ENCODE assay signal across 23 cellular contexts in the genomic region with DNA sequence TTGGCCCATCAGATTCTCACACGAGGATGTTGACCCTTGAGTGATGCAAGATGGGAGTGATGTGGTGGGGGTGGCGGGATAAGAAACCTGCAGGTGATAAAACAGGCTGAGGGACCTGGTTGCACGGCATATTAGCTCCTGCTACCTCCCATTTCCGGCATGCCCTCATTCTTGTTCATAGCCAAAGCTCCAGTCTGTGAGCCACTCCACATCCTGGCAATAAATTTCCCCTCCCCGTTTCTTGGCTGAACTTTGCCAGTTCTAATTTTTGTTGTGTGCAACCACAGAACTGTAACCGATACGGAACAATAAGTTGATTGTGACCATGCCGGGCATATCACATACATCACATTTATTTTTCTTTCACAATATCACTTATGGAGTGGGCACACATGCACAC. TPM values are rescaled to one million over a fixed set of nuclear protein-coding genes. Genes with fewer than 3 reads are reported as not detected.
A peak's percentile ranks its signal among the peaks of the same experiment; 100 is the strongest.
DNase-seq lines count a peak whose midpoint lies in the region; ATAC-seq, FAIRE-seq and TF ChIP-seq lines count a peak whose summit lies in the region.
"Had no signal": no experiment of that assay in that cellular context is flagged by ENCODE, and none has a peak within 500 bp of the region (broad histone marks: within the 10 kb centered on the region; RNA-seq: fewer than 3 reads in every experiment).

No MANE protein-coding gene starts in this region.

- no peak overlapping the region for H3K4ac ChIP-seq in trophoblast cell (ENCODE audit: low read depth, low read length)

- no peaks in the 10 kb centered on the region for H3K36me3 ChIP-seq in trophoblast cell (ENCODE audit: control insufficient read depth in 1 of 2, insufficient read depth in 2 of 2, low read length in 2 of 2)
- H3K36me3 ChIP-seq in thyroid gland = no peaks in the 10 kb centered on the region
- H3K36me3 ChIP-seq: BE2C had no signal

- no peak overlapping the region for H3K18ac ChIP-seq in trophoblast cell (ENCODE audit: low read length)

- no peak overlapping the region for H2AFZ ChIP-seq in trophoblast cell (ENCODE audit: insufficient read depth, low read length, poor library complexity)
- H2AFZ ChIP-seq: GM23248, PC-9 had no signal

- no peak overlapping the region for H3K23ac ChIP-seq in trophoblast cell (ENCODE audit: low read length)

- peak overlapping the region; percentile 77 for H3K27ac ChIP-seq in trophoblast cell (ENCODE audit: low read depth, low read length)
- H3K27ac ChIP-seq in thyroid gland = no peak overlapping the region
- H3K27ac ChIP-seq: GM23248, PC-9, RWPE1 had no signal

- H3K14ac ChIP-seq in trophoblast cell (ENCODE audit: low read length) = no peak overlapping the region

- peak overlapping the region; percentile 22 for H4K91ac ChIP-seq in trophoblast cell (ENCODE audit: low read depth, low read length)

- H2BK12ac ChIP-seq in trophoblast cell (ENCODE audit: low read length) = peak overlapping the region; percentile 2

- no CpG with 5 or more reads among the region's 8 CpGs for WGBS in trophoblast cell (ENCODE audit: extremely low coverage, insufficient coverage, insufficient read length)
- WGBS in thyroid gland, 2 donors = 86 to 90% methylated on average over 8 of the region's 8 CpGs

- ATAC-seq in HG02840 (IDR thresholded peaks at IDR 0.05; ENCODE audit: low FRiP score, unreplicated experiment) = no peak
- ATAC-seq in esophagus mucosa = no peak
- ATAC-seq: T-helper 17 cell had no signal

- no peaks in the 10 kb centered on the region for H3K79me2 ChIP-seq in trophoblast cell (ENCODE audit: control insufficient read depth, insufficient read depth, low read length, poor library complexity)

- H3K4me3 ChIP-seq in trophoblast cell (ENCODE audit: low read depth, low read length) (no peak overlapping the region), thyroid gland (replicated peaks in 1 of 3) (no peak overlapping the region)
- H3K4me3 ChIP-seq: GM23248, PC-9 had no signal

- H2BK5ac ChIP-seq in trophoblast cell (ENCODE audit: low read depth, low read length, poor library complexity) = peak overlapping the region; percentile 20

- H2AK5ac ChIP-seq in trophoblast cell (ENCODE audit: low read length) = no peak overlapping the region

- DNase-seq in COLO829 (ENCODE audit: low spot score) (peak; percentile 54), HTR-8/SVneo (ENCODE audit: insufficient read length, low spot score) (no peak), SK-MEL-5 (ENCODE audit: low read depth, low spot score) (peak; percentile 82), trophoblast cell (no peak), thyroid gland (no peak)
- DNase-seq: ACHN, BE2C, GM23248, H7, Karpas-422, NCI-H1092 treated with DMSO at 0.1 percent for 48 hours, NCI-H1930, NCI-H446, NCI-H524 treated with DMSO at 0.1 percent for 48 hours, NCI-H774, PC-9, SHP77 treated with DMSO at 0.1 percent for 48 hours, SK-N-SH, T-helper 17 cell had no signal

- intact Hi-C loops in thyroid gland (cut with DNase I) = no loop called here

- no peak overlapping the region for H3K4me2 ChIP-seq in trophoblast cell (ENCODE audit: low read length)
- H3K4me2 ChIP-seq: PC-9, SK-N-SH had no signal

- FAIRE-seq in HTR-8/SVneo (lab: Jason Lieb, UNC) = peak; percentile 89
- FAIRE-seq: D721Med had no signal

- no peak for TF ChIP-seq CTCF in thyroid gland (IDR thresholded peaks at IDR 0.05)

- H3K27me3 ChIP-seq in trophoblast cell (ENCODE audit: insufficient read depth, low read length) (no peaks in the 10 kb centered on the region), thyroid gland (no peaks in the 10 kb centered on the region)
- H3K27me3 ChIP-seq: BE2C had no signal

- peaks cover 22% of the 10 kb centered on the region for H3K79me1 ChIP-seq in trophoblast cell (ENCODE audit: low read length)

- H3K9me3 ChIP-seq in trophoblast cell (ENCODE audit: insufficient read depth, low read depth, low read length) (peaks cover 2% of the 10 kb centered on the region), thyroid gland (no peaks in the 10 kb centered on the region)
- H3K9me3 ChIP-seq: BE2C, SK-N-SH had no signal

- no peak overlapping the region for H4K8ac ChIP-seq in trophoblast cell (ENCODE audit: low read depth, low read length)

- no peak for TF ChIP-seq POLR2A in thyroid gland (IDR thresholded peaks at IDR 0.05)

- H4K12ac ChIP-seq in trophoblast cell (ENCODE audit: low read depth, low read length) = no peak overlapping the region

- peaks cover 11 to 21% of the 10 kb centered on the region in 2 experiments for H3K4me1 ChIP-seq in trophoblast cell (ENCODE audit: control insufficient read depth in 1 of 2, insufficient read depth in 2 of 2, low read length in 2 of 2)
- H3K4me1 ChIP-seq in thyroid gland = no peaks in the 10 kb centered on the region
- H3K4me1 ChIP-seq: BE2C had no signal

- H3K9ac ChIP-seq in trophoblast cell (ENCODE audit: low read length) = no peak overlapping the region
- H3K9ac ChIP-seq: GM23248, SK-N-SH had no signal

- in situ Hi-C loops in SK-MEL-5 (cut with HindIII; ENCODE audit: low pct_unique_long_range_greater_than_20kb, low sequenced_read_pairs) = no loop called here

- H2BK120ac ChIP-seq in trophoblast cell (ENCODE audit: insufficient read depth, low read length, poor library complexity) = peak overlapping the region; percentile 39

RNA-seq across cellular contexts. Expression of a gene that starts 41.6 kb away (rescaled TPM):
- total RNA-seq in SK-MEL-5 (2014; rRNA removed; shearing (Covaris generic)) = 1.8 and 2.6 TPM in 2 replicates
- 8.7 and 16.7 TPM in 2 replicates for polyA plus RNA-seq in SK-MEL-5 (2015; cell fraction: cytosol; rRNA removed)
- 5.9 and 11.6 TPM in 2 replicates for polyA plus RNA-seq in SK-MEL-5 (2015; cell fraction: nucleus; rRNA removed)
- 6.7 and 7.6 TPM in 2 replicates for polyA plus RNA-seq in trophoblast cell (2013)
- 10 to 100 TPM in 1 of 4 donors, 1 to 10 TPM in 3; 7.5 to 12.6 (median 8.5) TPM for total RNA-seq in thyroid gland
- total RNA-seq in esophagus mucosa = 0.76 TPM

Comparison
In these comparisons a context has a peak if more than half of its experiments do, and no peak if none do; other contexts are left out.
1. DNase-seq: peak in COLO829 (single experiment) and SK-MEL-5 (single experiment); none in HTR-8/SVneo (single experiment), trophoblast cell (0 of 2) and thyroid gland (0 of 2).